In genomic region chr7:134701272-134701671, GRCh38 we compare ENCODE assay signal across 9 cellular contexts. TPM values are rescaled to one million over a fixed set of nuclear protein-coding genes. Genes with fewer than 3 reads are reported as not detected.
DNase-seq lines count a peak whose midpoint lies in the region; ATAC-seq and TF ChIP-seq lines count a peak whose summit lies in the region.
"Had no signal": no experiment of that assay in that cellular context is flagged by ENCODE, and none has a peak within 500 bp of the region (broad histone marks: within the 10 kb centered on the region; RNA-seq: fewer than 3 reads in every experiment).

No MANE protein-coding gene starts in this region.

- intact Hi-C loops in PC-3 (cut with micrococcal nuclease): loop anchor here (1.0 kb wide), 1 partner anchor 68 kb away; no protein-coding TSS in a partner anchor

- H3K9me3 Mint-ChIP-seq in stimulated activated naive CD8-positive, alpha-beta T cell treated with anti-CD3 and anti-CD28 coated beads, Interleukin-15, amount 100 ng/mL, for 72 hours: no peaks in the 10 kb centered on the region
- no peaks in the 10 kb centered on the region for H3K9me3 Mint-ChIP-seq in T-helper 2 cell treated with Interferon-gamma antibody and Interleukin-4, amounts not matched to agents 5 μg/mL and 100 μg/mL, for 36 hours
- H3K9me3 Mint-ChIP-seq: mesothelial cell of epicardium had no signal

- H3K4me3 ChIP-seq in PC-3 (ENCODE audit: low read length): no peak overlapping the region

- H3K9me3 ChIP-seq in PC-3 (ENCODE audit: low read length): no peaks in the 10 kb centered on the region

- no peak overlapping the region for H3K4me3 Mint-ChIP-seq in stimulated activated naive CD8-positive, alpha-beta T cell treated with anti-CD3 and anti-CD28 coated beads, Interleukin-15, amount 100 ng/mL, for 72 hours
- H3K4me3 Mint-ChIP-seq in T-helper 2 cell treated with Interferon-gamma antibody and Interleukin-4, amounts not matched to agents 5 μg/mL and 100 μg/mL, for 36 hours: no peak overlapping the region
- H3K4me3 Mint-ChIP-seq: mesothelial cell of epicardium had no signal

- peak; percentile 14 for DNase-seq in stimulated activated naive CD8-positive, alpha-beta T cell treated with anti-CD3 and anti-CD28 coated beads, Interleukin-15, amount 100 ng/mL, for 72 hours
- DNase-seq in stimulated activated naive CD8-positive, alpha-beta T cell treated with anti-CD3 and anti-CD28 coated beads, Interleukin-15, Interleukin-2, amounts not matched to agents 100 U/mL and 50 U/mL, for 24 hours: no peak
- DNase-seq in PC-3 (peak; percentile 62), fibroblast of peridontal ligament (ENCODE audit: extremely low read depth) (peak; percentile 59), NCI-H146 treated with DMSO at 0.1 percent for 48 hours (lab: John Stamatoyannopoulos, UW; ENCODE audit: unreplicated experiment) (no peak)
- no peak for DNase-seq in T-helper 2 cell treated with Interferon-gamma antibody and Interleukin-4, amounts not matched to agents 5 μg/mL and 100 μg/mL, for 36 hours (ENCODE audit: low spot score)

- H3K4me1 Mint-ChIP-seq in stimulated activated naive CD8-positive, alpha-beta T cell treated with anti-CD3 and anti-CD28 coated beads, Interleukin-15, amount 100 ng/mL, for 72 hours: no peaks in the 10 kb centered on the region
- H3K4me1 Mint-ChIP-seq in T-helper 2 cell treated with Interferon-gamma antibody and Interleukin-4, amounts not matched to agents 5 μg/mL and 100 μg/mL, for 36 hours (ENCODE audit: low read depth): no peaks in the 10 kb centered on the region

- H3K4me2 ChIP-seq in PC-3 (ENCODE audit: low read length): no peak overlapping the region

- no peak overlapping the region for H3K27ac Mint-ChIP-seq in stimulated activated naive CD8-positive, alpha-beta T cell treated with anti-CD3 and anti-CD28 coated beads, Interleukin-15, amount 100 ng/mL, for 72 hours
- H3K27ac Mint-ChIP-seq in T-helper 2 cell treated with Interferon-gamma antibody and Interleukin-4, amounts not matched to agents 5 μg/mL and 100 μg/mL, for 36 hours: no peak overlapping the region
- H3K27ac Mint-ChIP-seq: mesothelial cell of epicardium had no signal

- H3K9me2 ChIP-seq in PC-3 (replicated peaks; ENCODE audit: low read length): no peaks in the 10 kb centered on the region

- H3K27me3 Mint-ChIP-seq in stimulated activated naive CD8-positive, alpha-beta T cell treated with anti-CD3 and anti-CD28 coated beads, Interleukin-15, amount 100 ng/mL, for 72 hours: no peaks in the 10 kb centered on the region
- no peaks in the 10 kb centered on the region for H3K27me3 Mint-ChIP-seq in T-helper 2 cell treated with Interferon-gamma antibody and Interleukin-4, amounts not matched to agents 5 μg/mL and 100 μg/mL, for 36 hours (ENCODE audit: low read depth)

- CTCF ChIA-PET in PC-3 (lab: Charles Lee): interaction anchor here (0.6 to 1.3 kb wide), 5 partner anchors 11 to 89 kb away, joined by 3 to 4 read pairs (median 3); no protein-coding TSS in a partner anchor

- peak; percentile 73 for TF ChIP-seq CTCF in PC-3 (conservative IDR thresholded peaks at IDR 0.05; ENCODE audit: low read depth, low read length)

- H3K36me3 ChIP-seq in PC-3 (ENCODE audit: low read depth, low read length): no peaks in the 10 kb centered on the region

- H3K4me1 ChIP-seq in PC-3 (ENCODE audit: insufficient read depth, low read length): no peaks in the 10 kb centered on the region

- no peak overlapping the region for H3K27ac ChIP-seq in PC-3 (ENCODE audit: low read length)

- no peaks in the 10 kb centered on the region for H3K27me3 ChIP-seq in PC-3 (ENCODE audit: low read length)

- H2AFZ ChIP-seq in PC-3 (ENCODE audit: low read length): no peak overlapping the region

- H3K36me3 Mint-ChIP-seq in T-helper 2 cell treated with Interferon-gamma antibody and Interleukin-4, amounts not matched to agents 5 μg/mL and 100 μg/mL, for 36 hours (ENCODE audit: low read depth): no peaks in the 10 kb centered on the region
- H3K36me3 Mint-ChIP-seq: mesothelial cell of epicardium had no signal

- BruUV-seq in PC-3 (replicated peaks; lab: Mats Ljungman, UMichigan): no TSS peak

- no peaks in the 10 kb centered on the region for H3F3A ChIP-seq in PC-3 (ENCODE audit: low read length, unreplicated experiment)

- peak; percentile 74 for ATAC-seq in stimulated activated naive CD8-positive, alpha-beta T cell treated with anti-CD3 and anti-CD28 coated beads, Interleukin-15, amount 100 ng/mL, for 72 hours
- ATAC-seq in stimulated activated naive CD8-positive, alpha-beta T cell treated with anti-CD3 and anti-CD28 coated beads, Interleukin-15, Interleukin-2, amounts not matched to agents 100 U/mL and 50 U/mL, for 24 hours: no peak
- ATAC-seq in PC-3 (peak; percentile 80), GM21576 (IDR thresholded peaks at IDR 0.05; ENCODE audit: unreplicated experiment) (no peak), HG02623 (IDR thresholded peaks at IDR 0.05; ENCODE audit: unreplicated experiment) (no peak)

- H3K9ac ChIP-seq in PC-3 (ENCODE audit: low read length): no peak overlapping the region

- H4K20me1 ChIP-seq in PC-3 (ENCODE audit: low read length): no peaks in the 10 kb centered on the region

- H3K79me2 ChIP-seq in PC-3 (ENCODE audit: low read length): no peaks in the 10 kb centered on the region

- POLR2A ChIA-PET in PC-3 (lab: Charles Lee; ENCODE audit: unreplicated experiment): no interaction called here

RNA-seq across cellular contexts. Expression of gene BPGM, which starts 54.6 kb away (rescaled TPM):
- total RNA-seq in PC-3 (2014; rRNA removed): 9.6 and 14.6 TPM in 2 replicates

Comparison
In these comparisons a context has a peak if more than half of its experiments do, and no peak if none do; other contexts are left out.
1. ATAC-seq: peak in stimulated activated naive CD8-positive, alpha-beta T cell treated with anti-CD3 and anti-CD28 coated beads, Interleukin-15, amount 100 ng/mL, for 72 hours (single experiment) and PC-3 (single experiment); none in stimulated activated naive CD8-positive, alpha-beta T cell treated with anti-CD3 and anti-CD28 coated beads, Interleukin-15, Interleukin-2, amounts not matched to agents 100 U/mL and 50 U/mL, for 24 hours (single experiment), GM21576 (single experiment) and HG02623 (single experiment).
2. DNase-seq: peak in stimulated activated naive CD8-positive, alpha-beta T cell treated with anti-CD3 and anti-CD28 coated beads, Interleukin-15, amount 100 ng/mL, for 72 hours (2 of 2), PC-3 (single experiment) and fibroblast of peridontal ligament (single experiment); none in stimulated activated naive CD8-positive, alpha-beta T cell treated with anti-CD3 and anti-CD28 coated beads, Interleukin-15, Interleukin-2, amounts not matched to agents 100 U/mL and 50 U/mL, for 24 hours (single experiment), T-helper 2 cell treated with Interferon-gamma antibody and Interleukin-4, amounts not matched to agents 5 μg/mL and 100 μg/mL, for 36 hours (single experiment) and NCI-H146 treated with DMSO at 0.1 percent for 48 hours (single experiment).